ENCODE assay signal across 1 cellular context in the genomic region with DNA sequence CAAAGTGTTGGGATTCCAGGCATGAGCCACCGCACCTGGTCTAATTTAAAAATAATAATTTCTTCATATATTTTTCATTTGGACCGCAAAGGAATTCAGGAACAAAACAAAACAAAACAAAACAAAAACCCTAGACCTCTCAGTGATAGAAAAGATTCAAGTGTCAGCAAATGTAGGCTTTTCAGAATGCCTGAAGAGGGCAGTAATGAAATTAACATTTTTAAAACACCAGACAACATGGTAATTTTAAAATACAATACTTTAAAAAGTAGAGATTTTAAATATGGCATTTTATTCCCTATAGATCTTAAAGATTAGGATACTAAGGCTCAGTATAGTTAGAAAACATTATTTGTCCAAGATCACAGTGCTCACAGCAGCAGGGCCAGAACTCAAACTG.
TF ChIP-seq lines count a peak whose summit lies in the region.

No MANE protein-coding gene starts in this region.

TF ChIP-seq in GM12878, 131 proteins besides CTCF, POLR2A, EP300 and RAD21:
- TF ChIP-seq SMC3 (IDR thresholded peaks at IDR 0.05; ENCODE audit: borderline replicate concordance, low read length) (peak; percentile 34; the same call in 1 of the 2 replicates), MYC (IDR thresholded peaks at IDR 0.05; ENCODE audit: insufficient read depth, insufficient read length, insufficient replicate concordance, low read length, severe bottlenecking) (no peak)
